2 cellular contexts compared by ENCODE assay signal in the genomic region with DNA sequence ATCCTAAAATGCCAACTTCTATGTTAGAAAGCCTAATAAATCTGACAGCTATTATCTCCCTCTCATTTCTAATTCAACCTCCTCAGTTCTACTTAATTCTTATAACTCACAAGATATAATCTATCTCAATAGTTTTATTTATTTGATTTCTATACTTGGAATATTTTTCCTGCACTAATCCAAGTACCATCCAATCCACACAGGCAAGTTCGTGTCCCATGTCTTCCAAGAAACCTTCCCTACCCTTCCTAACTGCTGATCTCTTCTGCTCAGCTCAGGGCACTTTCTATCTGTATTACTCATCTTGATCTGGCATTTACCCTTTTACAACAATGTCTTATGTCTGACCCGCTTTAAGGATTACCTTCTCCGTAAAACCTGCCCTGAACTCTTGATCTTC.
A peak's percentile ranks its signal among the peaks of the same experiment; 100 is the strongest.
TF ChIP-seq lines count a peak whose summit lies in the region.

No MANE protein-coding gene starts in this region.

TF ChIP-seq in HEK293, 187 proteins besides CTCF, POLR2A, EP300 and RAD21:
- TF ChIP-seq ZSCAN16 (tag by site-specific recombination; IDR thresholded peaks at IDR 0.05) (no peak), ZNF600 (tag by site-specific recombination; IDR thresholded peaks at IDR 0.05) (0 out of 2 replicates have a peak, but pooled peaks have one; percentile 55), PRDM1 (tag by site-specific recombination; IDR thresholded peaks at IDR 0.05) (peak; percentile 40)

TF ChIP-seq in H1, 55 proteins besides CTCF, POLR2A, EP300 and RAD21 (continued from another document):
- TF ChIP-seq SP1 (IDR thresholded peaks at IDR 0.05; ENCODE audit: low read depth, low read length): peak; percentile 26; the same call in 1 of the 2 replicates
